ENCODE assay signal across 1 cellular context in the genomic region with DNA sequence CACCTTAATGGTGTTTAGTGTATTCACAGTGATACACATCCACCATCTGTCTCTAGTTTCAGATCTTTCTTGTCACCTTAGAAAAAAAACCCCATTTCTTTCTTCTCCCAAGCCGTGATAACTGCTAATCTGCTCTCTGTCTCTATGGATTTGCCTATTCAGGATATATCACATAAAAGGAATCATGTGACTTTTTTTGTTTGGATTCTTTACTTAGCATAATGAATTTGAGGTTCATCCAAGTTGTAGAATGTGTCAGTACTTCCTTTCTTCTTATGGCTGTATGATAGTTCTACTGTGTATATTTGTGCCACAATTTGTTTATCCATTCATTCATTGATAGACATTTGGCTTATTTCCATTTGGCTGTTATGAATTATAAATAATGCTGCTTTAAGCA.
TF ChIP-seq lines count a peak whose summit lies in the region.

No MANE protein-coding gene starts in this region.

TF ChIP-seq in HepG2, 621 proteins besides CTCF, POLR2A, EP300 and RAD21:
- 0 out of 2 replicates have a peak, but pooled peaks have one; percentile 45 for TF ChIP-seq ZNF816 (CRISPR knock-in tag; IDR thresholded peaks at IDR 0.05; ENCODE audit: borderline replicate concordance)
- TF ChIP-seq MAZ (IDR thresholded peaks at IDR 0.05; ENCODE audit: borderline replicate concordance, low read depth, low read length) = no peak
- no peak for TF ChIP-seq MAZ (CRISPR knock-in tag; IDR thresholded peaks at IDR 0.05; ENCODE audit: low read depth)
